17 cellular contexts compared by ENCODE assay signal in genomic region chr7:620885-621284, GRCh38.
DNase-seq lines count a peak whose midpoint lies in the region; ATAC-seq and TF ChIP-seq lines count a peak whose summit lies in the region.
"Had no signal": no experiment of that assay in that cellular context is flagged by ENCODE, and none has a peak within 500 bp of the region (broad histone marks: within the 10 kb centered on the region; RNA-seq: fewer than 3 reads in every experiment).

No MANE protein-coding gene starts in this region.

- peaks cover 19% of the 10 kb centered on the region for H3K9me3 Mint-ChIP-seq in central memory CD8-positive, alpha-beta T cell

- intact Hi-C loops in A673 (cut with micrococcal nuclease; ENCODE audit: unreplicated experiment) = no loop called here

- DNase-seq in NCI-H2227 (lab: John Stamatoyannopoulos, UW; ENCODE audit: unreplicated experiment) (peak; percentile 4), NCI-H2227 treated with DMSO at 0.1 percent for 48 hours (lab: John Stamatoyannopoulos, UW) (no peak), A673 (ENCODE audit: low spot score) (no peak), T-helper 17 cell (no peak), activated gamma-delta T cell (lab: John Stamatoyannopoulos, UW) (no peak)
- DNase-seq in central memory CD8-positive, alpha-beta T cell (ENCODE audit: low spot score in 2 of 2) = no peak
- DNase-seq: 8988T; central memory CD4-positive, alpha-beta T cell; gastrocnemius medialis; IMR-90; MG63; right cardiac atrium; Right ventricle myocardium superior; SW 1271 had no signal

- peak overlapping the region; percentile 95 for H3K27ac Mint-ChIP-seq in T-helper 17 cell
- H3K27ac Mint-ChIP-seq in central memory CD8-positive, alpha-beta T cell (ENCODE audit: low read depth) = peak overlapping the region; percentile 94

- H3K9me3 ChIP-seq in A673 (ENCODE audit: low read depth, low read length, poor library complexity, severe bottlenecking) (peaks cover 24% of the 10 kb centered on the region), T-helper 17 cell (ENCODE audit: control insufficient read depth, low read length, poor library complexity, severe bottlenecking) (peaks cover 12% of the 10 kb centered on the region)

- H3K4me3 ChIP-seq in A673 (ENCODE audit: low read depth, low read length, poor library complexity, severe bottlenecking) = no peak overlapping the region
- H3K4me3 ChIP-seq: gastrocnemius medialis, lung, MG63 had no signal

- H3K4me1 ChIP-seq in A673 (ENCODE audit: insufficient read depth, low read length, poor library complexity, severe bottlenecking) = no peaks in the 10 kb centered on the region
- H3K4me1 ChIP-seq: gastrocnemius medialis had no signal

- CTCF ChIA-PET in A673 (lab: Charles Lee) = no interaction called here

- H3K27ac ChIP-seq in A673 (ENCODE audit: low read depth, low read length, poor library complexity, severe bottlenecking) = peak overlapping the region; percentile 59
- H3K27ac ChIP-seq: gastrocnemius medialis had no signal

- no TSS peak for BruUV-seq in A673 (replicated peaks; lab: Mats Ljungman, UMichigan)

- H3K27me3 ChIP-seq in A673 (replicated peaks; ENCODE audit: insufficient read depth, low read depth, low read length, poor library complexity) = no peaks in the 10 kb centered on the region
- H3K27me3 ChIP-seq: gastrocnemius medialis, MG63 had no signal

- TF ChIP-seq CTCF in A673 (conservative IDR thresholded peaks at IDR 0.05; ENCODE audit: low read depth, low read length) = no peak

- peaks cover 14% of the 10 kb centered on the region for H3K4me1 Mint-ChIP-seq in T-helper 17 cell
- peaks cover 31% of the 10 kb centered on the region for H3K4me1 Mint-ChIP-seq in central memory CD8-positive, alpha-beta T cell

- ATAC-seq in T-helper 17 cell (no peak), GM21390 (IDR thresholded peaks at IDR 0.05; ENCODE audit: unreplicated experiment) (no peak), GM19452 (IDR thresholded peaks at IDR 0.05; ENCODE audit: unreplicated experiment) (no peak)
- ATAC-seq in central memory CD8-positive, alpha-beta T cell (replicated peaks; ENCODE audit: extremely low read depth, poor library complexity, severe bottlenecking) = no peak
- ATAC-seq: gastrocnemius medialis had no signal

- no peaks in the 10 kb centered on the region for H3K27me3 Mint-ChIP-seq in T-helper 17 cell
- no peaks in the 10 kb centered on the region for H3K27me3 Mint-ChIP-seq in central memory CD8-positive, alpha-beta T cell

- no peaks in the 10 kb centered on the region for H3K36me3 Mint-ChIP-seq in T-helper 17 cell (ENCODE audit: low read depth)
- peaks cover 4% of the 10 kb centered on the region for H3K36me3 Mint-ChIP-seq in central memory CD8-positive, alpha-beta T cell (ENCODE audit: insufficient read depth)

- POLR2A ChIA-PET in A673 (lab: Charles Lee; ENCODE audit: low non-redundant PET) = no interaction called here

- H3K4me3 Mint-ChIP-seq in T-helper 17 cell = no peak overlapping the region
- H3K4me3 Mint-ChIP-seq in central memory CD8-positive, alpha-beta T cell = no peak overlapping the region

- no peaks in the 10 kb centered on the region for H3K36me3 ChIP-seq in A673 (ENCODE audit: insufficient read depth, low read length, poor library complexity, severe bottlenecking)
- H3K36me3 ChIP-seq: gastrocnemius medialis, MG63 had no signal
